In genomic region chr1:165369255-165369848, GRCh38 we compare ENCODE assay signal across 10 cellular contexts. TPM values are rescaled to one million over a fixed set of nuclear protein-coding genes. Genes with fewer than 3 reads are reported as not detected.
DNase-seq lines count a peak whose midpoint lies in the region; ATAC-seq, FAIRE-seq and TF ChIP-seq lines count a peak whose summit lies in the region.
"Had no signal": no experiment of that assay in that cellular context is flagged by ENCODE, and none has a peak within 500 bp of the region (broad histone marks: within the 10 kb centered on the region; RNA-seq: fewer than 3 reads in every experiment).

No MANE protein-coding gene starts in this region.

- WGBS in small intestine, 3 donors, result 19 to 21% (median 20%) methylated on average over 9 of the region's 9 CpGs

- ATAC-seq in HG03442 (IDR thresholded peaks at IDR 0.05; ENCODE audit: unreplicated experiment), result peak; percentile 69

- FAIRE-seq in GM18507 (lab: Jason Lieb, UNC) (peak; percentile 73), small intestine (lab: Jason Lieb, UNC) (no peak)

- H3K4me1 Mint-ChIP-seq in activated naive CD8-positive, alpha-beta T cell treated with anti-CD3 and anti-CD28 coated beads for 36 hours, result no peaks in the 10 kb centered on the region

- H3K4me1 ChIP-seq in BE2C (no peaks in the 10 kb centered on the region), left ventricle myocardium inferior (no peaks in the 10 kb centered on the region), small intestine (ENCODE audit: control insufficient read depth in 2 of 2, insufficient read depth in 1 of 2, low read depth in 1 of 2, low read length in 1 of 2) (no peaks in the 10 kb centered on the region)

- H3K9me3 ChIP-seq in BE2C (no peaks in the 10 kb centered on the region; the same call in 1 of the 2 replicates), left ventricle myocardium inferior (replicated peaks) (no peaks in the 10 kb centered on the region), small intestine (ENCODE audit: control insufficient read depth, low read depth) (no peaks in the 10 kb centered on the region)

- H3K27me3 ChIP-seq in BE2C (peaks cover 3% of the 10 kb centered on the region; the same call in 1 of the 2 replicates), left ventricle myocardium inferior (ENCODE audit: low read depth) (peaks cover 40% of the 10 kb centered on the region), small intestine (ENCODE audit: control insufficient read depth in 2 of 2, insufficient read depth in 2 of 2, low read length in 2 of 2) (no peaks in the 10 kb centered on the region)

- intact Hi-C loops in left ventricle myocardium inferior (cut with micrococcal nuclease), result loop anchor here (10.0 kb wide), 1 partner anchor 225 kb away; no protein-coding TSS in a partner anchor

- H3K27ac Mint-ChIP-seq in activated naive CD8-positive, alpha-beta T cell treated with anti-CD3 and anti-CD28 coated beads for 36 hours, result no peak overlapping the region
- H3K27ac Mint-ChIP-seq: IgD-negative memory B cell had no signal

- DNase-seq in BE2C (peak; percentile 65), GM18507 (ENCODE audit: extremely low spot score, insufficient read length, low read depth) (no peak), RPMI7951 (ENCODE audit: low read depth) (peak; percentile 31), left ventricle myocardium inferior (peak; percentile 47), small intestine (peak; percentile 41), cerebellar nuclear complex (lab: John Stamatoyannopoulos, UW) (no peak)
- peak; percentile 45 for DNase-seq in activated naive CD8-positive, alpha-beta T cell treated with anti-CD3 and anti-CD28 coated beads for 36 hours

- H3K27ac ChIP-seq in left ventricle myocardium inferior (replicated peaks), result no peak overlapping the region
- H3K27ac ChIP-seq in small intestine (ENCODE audit: low read depth in 1 of 2, low read length in 1 of 2), result no peak overlapping the region
- H3K27ac ChIP-seq: skin epidermis had no signal

- no peaks in the 10 kb centered on the region for H3K36me3 Mint-ChIP-seq in activated naive CD8-positive, alpha-beta T cell treated with anti-CD3 and anti-CD28 coated beads for 36 hours
- H3K36me3 Mint-ChIP-seq: IgD-negative memory B cell had no signal

- H3K27me3 Mint-ChIP-seq in activated naive CD8-positive, alpha-beta T cell treated with anti-CD3 and anti-CD28 coated beads for 36 hours, result peaks cover 82% of the 10 kb centered on the region

- peak; percentile 95 for TF ChIP-seq CTCF in BE2C (IDR thresholded peaks at IDR 0.05; ENCODE audit: low read depth, low read length)
- TF ChIP-seq CTCF in left ventricle myocardium inferior (IDR thresholded peaks at IDR 0.05; ENCODE audit: borderline replicate concordance), result peak; percentile 91

- H3K4me3 Mint-ChIP-seq in activated naive CD8-positive, alpha-beta T cell treated with anti-CD3 and anti-CD28 coated beads for 36 hours, result no peak overlapping the region
- H3K4me3 Mint-ChIP-seq: IgD-negative memory B cell had no signal

- H3K36me3 ChIP-seq in BE2C (no peaks in the 10 kb centered on the region), left ventricle myocardium inferior (no peaks in the 10 kb centered on the region), small intestine (ENCODE audit: control insufficient read depth in 2 of 2, insufficient read depth in 2 of 2, low read length in 2 of 2) (no peaks in the 10 kb centered on the region)

- H3K9me3 Mint-ChIP-seq in activated naive CD8-positive, alpha-beta T cell treated with anti-CD3 and anti-CD28 coated beads for 36 hours, result no peaks in the 10 kb centered on the region
- H3K9me3 Mint-ChIP-seq: IgD-negative memory B cell had no signal

- no peak overlapping the region for H3K4me3 ChIP-seq in BE2C (ENCODE audit: low read depth, low read length)
- no peak overlapping the region for H3K4me3 ChIP-seq in left ventricle myocardium inferior
- H3K4me3 ChIP-seq in small intestine (ENCODE audit: low read depth in 1 of 2, low read length in 2 of 2), result no peak overlapping the region
- H3K4me3 ChIP-seq: skin epidermis had no signal

RNA-seq across cellular contexts. Expression of gene LMX1A, which starts 12.8 kb away (rescaled TPM):
- polyA plus RNA-seq in BE2C (2012; ENCODE audit: insufficient read depth, insufficient read length, low read depth), result not detected
- total RNA-seq in RPMI7951 (2014; rRNA removed; shearing (Covaris generic)), result not detected in 2 replicates
- not detected for total RNA-seq in activated naive CD8-positive, alpha-beta T cell treated with anti-CD3 and anti-CD28 coated beads for 36 hours
- total RNA-seq in left ventricle myocardium inferior, result 0.11 TPM
- under 1 TPM; 0.39 to 0.54 (median 0.45) TPM for polyA plus RNA-seq in small intestine
- polyA plus RNA-seq: IgD-negative memory B cell had no signal

Comparison
In these comparisons a context has a peak if more than half of its experiments do, and no peak if none do; other contexts are left out.
1. DNase-seq: peak in BE2C (single experiment), RPMI7951 (single experiment), activated naive CD8-positive, alpha-beta T cell treated with anti-CD3 and anti-CD28 coated beads for 36 hours (single experiment), left ventricle myocardium inferior (single experiment) and small intestine (single experiment); none in GM18507 (single experiment) and cerebellar nuclear complex (0 of 2).